ENCODE assay signal across 1 cellular context in genomic region chr7:70693690-70694356, GRCh38.
A peak's percentile ranks its signal among the peaks of the same experiment; 100 is the strongest.
TF ChIP-seq lines count a peak whose summit lies in the region.

No MANE protein-coding gene starts in this region.

TF ChIP-seq in GM12878, 131 proteins besides CTCF, POLR2A, EP300 and RAD21 (continued from another document):
- no peak for TF ChIP-seq USF1 (IDR thresholded peaks at IDR 0.05; ENCODE audit: borderline replicate concordance, extremely low read length, insufficient read depth, low read depth, low read length)
- peak; percentile 63 for TF ChIP-seq IKZF1 (conservative IDR thresholded peaks at IDR 0.05)
- 0 out of 2 replicates have a peak, but pooled peaks have one; percentile 52 for TF ChIP-seq DPF2 (IDR thresholded peaks at IDR 0.05)
- 0 out of 2 replicates have a peak, but pooled peaks have one; percentile 19 for TF ChIP-seq TCF12 (IDR thresholded peaks at IDR 0.05; ENCODE audit: low read depth, low read length)
- TF ChIP-seq USF2 (IDR thresholded peaks at IDR 0.05; ENCODE audit: borderline replicate concordance, low read depth, low read length), result no peak
- TF ChIP-seq CREB1 (IDR thresholded peaks at IDR 0.05; ENCODE audit: low read depth), result 0 out of 2 replicates have a peak, but pooled peaks have one; percentile 5
- TF ChIP-seq FOXM1 (IDR thresholded peaks at IDR 0.05; ENCODE audit: low read depth, low read length), result no peak
- no peak for TF ChIP-seq CHD2 (IDR thresholded peaks at IDR 0.05; ENCODE audit: borderline replicate concordance, low read depth, low read length)
- TF ChIP-seq SIN3A (IDR thresholded peaks at IDR 0.05; ENCODE audit: low read depth, low read length), result 0 out of 2 replicates have a peak, but pooled peaks have one; percentile 33
- TF ChIP-seq IRF5 (IDR thresholded peaks at IDR 0.05; ENCODE audit: borderline replicate concordance), result no peak
- TF ChIP-seq E4F1 (IDR thresholded peaks at IDR 0.05; ENCODE audit: borderline replicate concordance, partially characterized antibody), result no peak
- no peak for TF ChIP-seq BACH1 (IDR thresholded peaks at IDR 0.05; ENCODE audit: borderline replicate concordance)
- 0 out of 2 replicates have a peak, but pooled peaks have one; percentile 30 for TF ChIP-seq TCF3 (IDR thresholded peaks at IDR 0.05; ENCODE audit: borderline replicate concordance, insufficient read depth, low read depth, low read length)
- no peak for TF ChIP-seq RELB (IDR thresholded peaks at IDR 0.05; ENCODE audit: low read depth)
- TF ChIP-seq LARP7 (IDR thresholded peaks at IDR 0.05), result peak; percentile 72; the same call in 1 of the 2 replicates
- no peak for TF ChIP-seq TARDBP (IDR thresholded peaks at IDR 0.05; ENCODE audit: borderline replicate concordance)
- no peak for TF ChIP-seq IRF4 (IDR thresholded peaks at IDR 0.05; ENCODE audit: low read depth, low read length)
- no peak for TF ChIP-seq ZNF207 (IDR thresholded peaks at IDR 0.05; ENCODE audit: borderline replicate concordance)
- peak; percentile 10 for TF ChIP-seq BCL3 (IDR thresholded peaks at IDR 0.05; ENCODE audit: borderline replicate concordance, insufficient read depth, low read depth, low read length, poor library complexity, severe bottlenecking)
- TF ChIP-seq BHLHE40 (IDR thresholded peaks at IDR 0.05; ENCODE audit: borderline replicate concordance in 1 of 2, low read depth in 2 of 2, low read length in 1 of 2), result peak in 1 of 2 experiments; percentile 22; a peak in 1 of 4 replicates
- no peak for TF ChIP-seq E2F4 (IDR thresholded peaks at IDR 0.05; ENCODE audit: low read depth, low read length)
- no peak for TF ChIP-seq BCL11A (IDR thresholded peaks at IDR 0.05; ENCODE audit: low read depth, low read length)
